Comparison of ENCODE assay signal across 1 cellular context in the genomic region with DNA sequence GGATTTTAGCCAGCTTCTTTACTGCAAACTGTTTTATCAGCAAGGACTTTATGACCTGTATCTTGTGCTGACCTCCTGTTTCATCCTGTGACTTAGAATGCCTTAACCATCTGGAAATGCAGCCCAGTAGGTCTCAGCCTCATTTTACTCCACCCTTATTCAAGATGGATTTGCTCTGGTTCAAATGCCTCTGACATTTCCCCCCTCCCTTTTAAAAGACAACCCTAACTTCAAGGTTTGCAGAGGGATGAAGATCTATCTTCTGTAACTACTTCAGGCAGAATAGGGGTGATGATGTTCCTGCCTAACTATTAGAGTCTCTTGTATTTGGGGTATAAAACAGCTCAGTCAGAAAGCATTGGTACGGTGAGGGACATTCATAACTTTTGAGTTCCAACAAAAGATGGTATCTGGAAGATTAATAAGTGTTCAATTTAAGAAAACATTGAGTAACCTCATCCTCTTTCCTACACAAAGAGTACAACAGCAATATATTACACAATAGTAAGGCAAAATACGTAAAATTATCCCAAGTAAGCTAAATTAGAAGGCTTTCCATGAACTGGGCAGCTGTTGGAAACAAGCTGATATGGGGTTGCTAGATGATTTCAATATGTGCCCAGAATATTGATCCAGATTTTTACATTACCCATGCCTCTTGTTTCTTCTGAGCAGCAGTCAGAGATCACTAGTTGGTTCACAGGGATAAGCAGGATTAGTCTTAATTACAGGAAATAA.
TF ChIP-seq lines count a peak whose summit lies in the region.

No MANE protein-coding gene starts in this region.

TF ChIP-seq in A549, 52 proteins besides CTCF, POLR2A, EP300 and RAD21 (continued from another document):
- TF ChIP-seq ATOH8 (CRISPR knock-in tag; IDR thresholded peaks at IDR 0.05; ENCODE audit: low read depth) (no peak), GATA3 (IDR thresholded peaks at IDR 0.05; ENCODE audit: borderline replicate concordance) (no peak), ELK1 (IDR thresholded peaks at IDR 0.05; ENCODE audit: low read depth, low read length) (no peak), E2F6 (IDR thresholded peaks at IDR 0.05; ENCODE audit: borderline replicate concordance, low read depth) (no peak), HOXB13 (CRISPR knock-in tag; IDR thresholded peaks at IDR 0.05; ENCODE audit: low read depth) (no peak), CBX2 (IDR thresholded peaks at IDR 0.05; ENCODE audit: borderline replicate concordance, low read depth) (no peak), MAFK (IDR thresholded peaks at IDR 0.05; ENCODE audit: partially characterized antibody) (no peak), CBX8 (IDR thresholded peaks at IDR 0.05) (no peak), JUNB (IDR thresholded peaks at IDR 0.05) (no peak)
TF ChIP-seq in A549: peak in this region for 0.
